20 cellular contexts compared by ENCODE assay signal in genomic region chr12:55652352-55652751, GRCh38. TPM values are rescaled to one million over a fixed set of nuclear protein-coding genes. Genes with fewer than 3 reads are reported as not detected.
DNase-seq lines count a peak whose midpoint lies in the region; ATAC-seq, FAIRE-seq and TF ChIP-seq lines count a peak whose summit lies in the region.
"Had no signal": no experiment of that assay in that cellular context is flagged by ENCODE, and none has a peak within 500 bp of the region (broad histone marks: within the 10 kb centered on the region; RNA-seq: fewer than 3 reads in every experiment).

No MANE protein-coding gene starts in this region.

- intact Hi-C loops in pancreas (cut with DNase I), result no loop called here

- no peak overlapping the region for H3K27ac ChIP-seq in pancreas
- H3K27ac ChIP-seq: heart left ventricle, right atrium auricular region had no signal

- no peak overlapping the region for H3K4me3 Mint-ChIP-seq in memory B cell
- H3K4me3 Mint-ChIP-seq: immature natural killer cell had no signal

- no peaks in the 10 kb centered on the region for H3K4me1 ChIP-seq in pancreas

- ATAC-seq in memory B cell (ENCODE audit: low read depth) (peak; percentile 61), HG03571 (IDR thresholded peaks at IDR 0.05; ENCODE audit: unreplicated experiment) (no peak), pancreas (no peak)
- ATAC-seq: heart left ventricle had no signal

- no peak for TF ChIP-seq CTCF in pancreas (IDR thresholded peaks at IDR 0.05)

- no peak for FAIRE-seq in pancreas (lab: Jason Lieb, UNC)

- peaks cover 4% of the 10 kb centered on the region for H3K36me3 Mint-ChIP-seq in memory B cell
- H3K36me3 Mint-ChIP-seq: immature natural killer cell had no signal

- DNase-seq in stimulated activated CD4-positive, alpha-beta T cell treated with anti-CD3 and anti-CD28 coated beads, Interleukin-15, amount 100 ng/mL, for 24 hours, result peak; percentile 61
- DNase-seq in stimulated activated CD4-positive, alpha-beta T cell treated with anti-CD3 and anti-CD28 coated beads, Interleukin-12 subunit alpha, Interleukin-12 subunit beta, amount 100 ng/mL, for 4 hours, result no peak
- DNase-seq in activated naive CD4-positive, alpha-beta T cell treated with anti-CD3 and anti-CD28 coated beads, Interleukin-2, amount 50 U/mL, for 16 hours, result peak; percentile 34
- DNase-seq in memory B cell (ENCODE audit: low spot score in 2 of 2), result no peak
- no peak for DNase-seq in ACHN
- no peak for DNase-seq in pancreas
- DNase-seq: DMS79 treated with DMSO at 0.1 percent for 48 hours, heart left ventricle, MG63, NCI-H1694 treated with DMSO at 0.1 percent for 48 hours, NCI-H774, SHP77, substantia nigra had no signal

- H3K27me3 ChIP-seq in pancreas, result no peaks in the 10 kb centered on the region
- H3K27me3 ChIP-seq: heart left ventricle, MG63, right atrium auricular region had no signal

- H3K4me3 ChIP-seq in pancreas, result no peak overlapping the region
- H3K4me3 ChIP-seq: heart left ventricle, MG63, right atrium auricular region had no signal

- H3K27ac Mint-ChIP-seq in memory B cell, result no peak overlapping the region

- no peaks in the 10 kb centered on the region for H3K9me3 ChIP-seq in pancreas
- H3K9me3 ChIP-seq: heart left ventricle, MG63, right atrium auricular region had no signal

- peaks cover 7% of the 10 kb centered on the region for H3K9me3 Mint-ChIP-seq in memory B cell
- H3K9me3 Mint-ChIP-seq: immature natural killer cell had no signal

- no peaks in the 10 kb centered on the region for H3K27me3 Mint-ChIP-seq in memory B cell
- H3K27me3 Mint-ChIP-seq: IgD-negative memory B cell had no signal

- H3K4me1 Mint-ChIP-seq in memory B cell, result peaks cover 12% of the 10 kb centered on the region

- in situ Hi-C loops in ACHN (cut with HindIII; ENCODE audit: low pct_ligation_motif_present, low pct_unique_long_range_greater_than_20kb, low sequenced_read_pairs), result no loop called here

- H3K36me3 ChIP-seq in pancreas, result no peaks in the 10 kb centered on the region
- H3K36me3 ChIP-seq: heart left ventricle, MG63, right atrium auricular region had no signal

- 71 to 97% methylated on average over 3 of the region's 3 CpGs for WGBS in pancreas, 2 donors

RNA-seq across cellular contexts. Expression of gene OR10P1, which starts 15.7 kb away (rescaled TPM):
- not detected for total RNA-seq in pancreas
- polyA plus RNA-seq in pancreas, result not detected
- total RNA-seq: fibroblast of lung, heart left ventricle, lower leg skin, mucosa of gallbladder, right atrium auricular region had no signal
- polyA plus RNA-seq: fibroblast of lung, heart left ventricle, IgD-negative memory B cell, immature natural killer cell had no signal

RNA-seq across cellular contexts. Expression of gene ITGA7, which starts 55.4 kb away (rescaled TPM):
- total RNA-seq in pancreas, result 10 to 100 TPM in 1 of 6 donors, 1 to 10 TPM in 5; 3.4 to 12.6 (median 7.3) TPM
- polyA plus RNA-seq in pancreas, result 10 to 100 TPM; 30.1 to 34.5 TPM

Comparison
In these comparisons a context has a peak if more than half of its experiments do, and no peak if none do; other contexts are left out.
1. DNase-seq: peak in stimulated activated CD4-positive, alpha-beta T cell treated with anti-CD3 and anti-CD28 coated beads, Interleukin-15, amount 100 ng/mL, for 24 hours (single experiment) and activated naive CD4-positive, alpha-beta T cell treated with anti-CD3 and anti-CD28 coated beads, Interleukin-2, amount 50 U/mL, for 16 hours (single experiment); none in stimulated activated CD4-positive, alpha-beta T cell treated with anti-CD3 and anti-CD28 coated beads, Interleukin-12 subunit alpha, Interleukin-12 subunit beta, amount 100 ng/mL, for 4 hours (single experiment), memory B cell (0 of 2), ACHN (single experiment) and pancreas (0 of 6).